ENCODE assay signal across 8 cellular contexts in genomic region chr1:226827458-226827857, GRCh38. TPM values are rescaled to one million over a fixed set of nuclear protein-coding genes. Genes with fewer than 3 reads are reported as not detected.
A peak's percentile ranks its signal among the peaks of the same experiment; 100 is the strongest.
DNase-seq lines count a peak whose midpoint lies in the region; FAIRE-seq and TF ChIP-seq lines count a peak whose summit lies in the region.

No MANE protein-coding gene starts in this region.

- CTCF ChIA-PET in Calu3 (lab: Charles Lee), result interaction anchor here (1.0 to 1.8 kb wide), 3 partner anchors 13 to 193 kb away, joined by 3 to 19 read pairs (median 6); no protein-coding TSS in a partner anchor

- H3K79me2 ChIP-seq in neural progenitor cell (ENCODE audit: low read depth), result no peaks in the 10 kb centered on the region

- no peak overlapping the region for H3K4me3 ChIP-seq in Peyer's patch
- no peak overlapping the region for H3K4me3 ChIP-seq in neural progenitor cell

- peak overlapping the region; percentile 27 for H3K27ac Mint-ChIP-seq in Calu3 (ENCODE audit: unreplicated experiment)
- H3K27ac Mint-ChIP-seq in dendritic cell treated with granulocyte-macrophage colony-stimulating factor and Interleukin-4, amounts not matched to agents 40 ng/mL and 50 ng/mL, for 4 days, result peak overlapping the region; percentile 86
- H3K27ac Mint-ChIP-seq in neural progenitor cell, result peak overlapping the region; percentile 91

- no peak for TF ChIP-seq POLR2A in Peyer's patch (IDR thresholded peaks at IDR 0.05)
- no peak for TF ChIP-seq POLR2A in H54 (IDR thresholded peaks at IDR 0.05; ENCODE audit: low read depth, low read length)

- TF ChIP-seq CTCF in Calu3 (IDR thresholded peaks at IDR 0.05; ENCODE audit: unreplicated experiment) (no peak), Peyer's patch (IDR thresholded peaks at IDR 0.05) (no peak), neural progenitor cell (IDR thresholded peaks at IDR 0.05) (no peak)

- no peak for FAIRE-seq in H54 (lab: Jason Lieb, UNC)

- H2AFZ ChIP-seq in neural progenitor cell (replicated peaks), result peak overlapping the region; percentile 60

- H3K27ac ChIP-seq in Peyer's patch, result peak overlapping the region; percentile 15 to 72 (median 42)
- no peak overlapping the region for H3K27ac ChIP-seq in neural progenitor cell

- DNase-seq in Calu3 (no peak), Peyer's patch (peak in 1 of 3 donors; percentile 58), neural progenitor cell (ENCODE audit: low spot score) (no peak), H4 (ENCODE audit: low spot score) (no peak), H54 (ENCODE audit: insufficient read length, low spot score) (no peak), NCI-H345 treated with DMSO at 0.1 percent for 48 hours (lab: John Stamatoyannopoulos, UW; ENCODE audit: unreplicated experiment) (no peak)
- DNase-seq in stimulated activated naive CD4-positive, alpha-beta T cell treated with Interleukin-2 at 50 U/mL for 16 hours (lab: John Stamatoyannopoulos, UW), result no peak

- H3K9me3 ChIP-seq in Peyer's patch (no peaks in the 10 kb centered on the region), neural progenitor cell (ENCODE audit: low read depth) (no peaks in the 10 kb centered on the region)

- H3F3A ChIP-seq in neural progenitor cell (ENCODE audit: low read depth), result no peaks in the 10 kb centered on the region

- no TSS peak for BruUV-seq in Calu3 (replicated peaks; lab: Mats Ljungman, UMichigan)

- H3K27me3 ChIP-seq in Peyer's patch (no peaks in the 10 kb centered on the region), neural progenitor cell (no peaks in the 10 kb centered on the region)

- H3K4me3 Mint-ChIP-seq in Calu3 (ENCODE audit: low read depth, unreplicated experiment), result no peak overlapping the region
- no peak overlapping the region for H3K4me3 Mint-ChIP-seq in dendritic cell treated with granulocyte-macrophage colony-stimulating factor and Interleukin-4, amounts not matched to agents 40 ng/mL and 50 ng/mL, for 4 days
- H3K4me3 Mint-ChIP-seq in neural progenitor cell, result no peak overlapping the region

- H3K36me3 ChIP-seq in Peyer's patch (no peaks in the 10 kb centered on the region), neural progenitor cell (no peaks in the 10 kb centered on the region)

- no peak overlapping the region for H3K9ac ChIP-seq in neural progenitor cell

- peaks cover 38% of the 10 kb centered on the region for H3K27me3 Mint-ChIP-seq in Calu3 (ENCODE audit: unreplicated experiment)
- peaks cover 2% of the 10 kb centered on the region for H3K27me3 Mint-ChIP-seq in dendritic cell treated with granulocyte-macrophage colony-stimulating factor and Interleukin-4, amounts not matched to agents 40 ng/mL and 50 ng/mL, for 4 days
- H3K27me3 Mint-ChIP-seq in neural progenitor cell (ENCODE audit: insufficient read depth, low read depth), result peaks cover 8% of the 10 kb centered on the region

- peaks cover 0 to 11% (median 2%) of the 10 kb centered on the region in 4 donors for H3K4me1 ChIP-seq in Peyer's patch
- H3K4me1 ChIP-seq in neural progenitor cell, result no peaks in the 10 kb centered on the region

- H3K9me3 Mint-ChIP-seq in Calu3 (ENCODE audit: low read depth, unreplicated experiment), result no peaks in the 10 kb centered on the region
- no peaks in the 10 kb centered on the region for H3K9me3 Mint-ChIP-seq in dendritic cell treated with granulocyte-macrophage colony-stimulating factor and Interleukin-4, amounts not matched to agents 40 ng/mL and 50 ng/mL, for 4 days
- peaks cover 5% of the 10 kb centered on the region for H3K9me3 Mint-ChIP-seq in neural progenitor cell

- H3K4me1 Mint-ChIP-seq in Calu3 (ENCODE audit: low read depth, unreplicated experiment), result no peaks in the 10 kb centered on the region
- peaks cover 34% of the 10 kb centered on the region for H3K4me1 Mint-ChIP-seq in dendritic cell treated with granulocyte-macrophage colony-stimulating factor and Interleukin-4, amounts not matched to agents 40 ng/mL and 50 ng/mL, for 4 days (ENCODE audit: low read depth)
- peaks cover 13% of the 10 kb centered on the region for H3K4me1 Mint-ChIP-seq in neural progenitor cell

- H3K4me2 ChIP-seq in neural progenitor cell, result no peak overlapping the region

- no peaks in the 10 kb centered on the region for H4K20me1 ChIP-seq in neural progenitor cell (ENCODE audit: low read depth)

- intact Hi-C loops in Calu3 (cut with micrococcal nuclease; ENCODE audit: unreplicated experiment), result no loop called here
- intact Hi-C loops in dendritic cell treated with granulocyte-macrophage colony-stimulating factor and Interleukin-4, amounts not matched to agents 40 ng/mL and 50 ng/mL, for 4 days (cut with micrococcal nuclease), result loop anchor here (2.0 to 5.0 kb wide), 3 partner anchors 89 to 280 kb away; partner anchors contain the start of genes ITPKB and STUM

- H3K36me3 Mint-ChIP-seq in Calu3 (ENCODE audit: insufficient read depth, unreplicated experiment) (no peaks in the 10 kb centered on the region), neural progenitor cell (no peaks in the 10 kb centered on the region)
- H3K36me3 Mint-ChIP-seq in dendritic cell treated with granulocyte-macrophage colony-stimulating factor and Interleukin-4, amounts not matched to agents 40 ng/mL and 50 ng/mL, for 4 days (ENCODE audit: low read depth), result no peaks in the 10 kb centered on the region

RNA-seq across cellular contexts. Expression of gene PSEN2, which starts 43.0 kb away (rescaled TPM):
- total RNA-seq in Calu3 (2022) (24.2 and 26.8 TPM in 2 replicates), Peyer's patch (10 to 100 TPM; 31.4 to 57.8 (median 39.1) TPM), neural progenitor cell (ENCODE audit: low replicate concordance) (11.4 and 18.2 TPM in 2 replicates)
- total RNA-seq in H4 (2014; rRNA removed; shearing (Covaris generic)), result 9.5 and 24.2 TPM in 2 replicates

Comparison
In these comparisons a context has a peak if more than half of its experiments do, and no peak if none do; other contexts are left out.
1. H3K27ac Mint-ChIP-seq: peak in every context shown above with its lines; median percentile 91 in neural progenitor cell; 86 in dendritic cell treated with granulocyte-macrophage colony-stimulating factor and Interleukin-4, amounts not matched to agents 40 ng/mL and 50 ng/mL, for 4 days; 27 in Calu3.